ENCODE assay signal across 9 cellular contexts in genomic region chr6:15296735-15297134, GRCh38. TPM values are rescaled to one million over a fixed set of nuclear protein-coding genes. Genes with fewer than 3 reads are reported as not detected.
DNase-seq lines count a peak whose midpoint lies in the region; ATAC-seq and TF ChIP-seq lines count a peak whose summit lies in the region.
"Had no signal": no experiment of that assay in that cellular context is flagged by ENCODE, and none has a peak within 500 bp of the region (broad histone marks: within the 10 kb centered on the region; RNA-seq: fewer than 3 reads in every experiment).

No MANE protein-coding gene starts in this region.

- H3K36me3 ChIP-seq in BE2C = no peaks in the 10 kb centered on the region

- H3K4me3 Mint-ChIP-seq in WTC11 = no peak overlapping the region
- H3K4me3 Mint-ChIP-seq in stimulated activated naive B cell treated with anti-CD40 and anti-IgM and Interleukin-4, amounts not matched to agents 10 μg/mL and 1 μg/mL and 100 μg/mL, for 72 hours = peak overlapping the region in 1 of 2 donors; percentile 57
- H3K4me3 Mint-ChIP-seq: H9 had no signal

- CTCF ChIA-PET in WTC11 (lab: Charles Lee) = interaction anchor here (0.5 kb wide), 1 partner anchor 84 kb away, joined by 4 read pairs; no protein-coding TSS in a partner anchor

- ATAC-seq in HG02798 (IDR thresholded peaks at IDR 0.05; ENCODE audit: poor library complexity, unreplicated experiment) = peak; percentile 63
- ATAC-seq in WTC11 = no peak
- ATAC-seq in stimulated activated naive B cell treated with anti-CD40 and anti-IgM and Interleukin-4, amounts not matched to agents 10 μg/mL and 1 μg/mL and 100 μg/mL, for 72 hours (replicated peaks) = peak in 1 of 2 donors; percentile 15

- peaks cover 12% of the 10 kb centered on the region; the same call in 1 of the 2 replicates for H3K36me3 Mint-ChIP-seq in WTC11
- peaks cover 2 to 19% of the 10 kb centered on the region in 2 donors for H3K36me3 Mint-ChIP-seq in stimulated activated naive B cell treated with anti-CD40 and anti-IgM and Interleukin-4, amounts not matched to agents 10 μg/mL and 1 μg/mL and 100 μg/mL, for 72 hours

- H3K27ac Mint-ChIP-seq in WTC11 = peak overlapping the region; percentile 61; the same call in 1 of the 2 replicates
- H3K27ac Mint-ChIP-seq in stimulated activated naive B cell treated with anti-CD40 and anti-IgM and Interleukin-4, amounts not matched to agents 10 μg/mL and 1 μg/mL and 100 μg/mL, for 72 hours = peak overlapping the region; percentile 72

- H3K9me3 ChIP-seq in BE2C = no peaks in the 10 kb centered on the region

- H3K4me1 ChIP-seq in BE2C = peaks cover 4% of the 10 kb centered on the region

- POLR2A ChIA-PET in WTC11 (lab: Charles Lee) = no interaction called here

- no peaks in the 10 kb centered on the region for H3K9me3 Mint-ChIP-seq in WTC11
- no peaks in the 10 kb centered on the region for H3K9me3 Mint-ChIP-seq in stimulated activated naive B cell treated with anti-CD40 and anti-IgM and Interleukin-4, amounts not matched to agents 10 μg/mL and 1 μg/mL and 100 μg/mL, for 72 hours
- H3K9me3 Mint-ChIP-seq: H9 had no signal

- peak; percentile 20 for DNase-seq in activated naive CD4-positive, alpha-beta T cell treated with Interleukin-2 at 50 U/mL for 16 hours
- DNase-seq in activated naive CD4-positive, alpha-beta T cell treated with anti-CD3 and anti-CD28 coated beads, Interleukin-2, amount 50 U/mL, for 16 hours = no peak
- DNase-seq in WTC11 (ENCODE audit: low spot score) = no peak
- no peak for DNase-seq in stimulated activated naive B cell treated with anti-CD40 and anti-IgM and Interleukin-4, amounts not matched to agents 10 μg/mL and 1 μg/mL and 100 μg/mL, for 72 hours
- DNase-seq in A172 (ENCODE audit: low spot score) = no peak
- no peak for DNase-seq in BE2C
- no peak for DNase-seq in activated CD8-positive, alpha-beta memory T cell treated with anti-CD3 and anti-CD28 coated beads for 24 hours
- DNase-seq: H9 had no signal

- H3K4me3 ChIP-seq in BE2C (ENCODE audit: low read depth, low read length) = no peak overlapping the region

- peaks cover 87% of the 10 kb centered on the region for H3K4me1 Mint-ChIP-seq in WTC11
- H3K4me1 Mint-ChIP-seq in stimulated activated naive B cell treated with anti-CD40 and anti-IgM and Interleukin-4, amounts not matched to agents 10 μg/mL and 1 μg/mL and 100 μg/mL, for 72 hours = peaks cover 51 to 85% of the 10 kb centered on the region in 2 donors

- H3K27me3 ChIP-seq in BE2C = no peaks in the 10 kb centered on the region

- no peaks in the 10 kb centered on the region for H3K27me3 Mint-ChIP-seq in WTC11 (ENCODE audit: low read depth)
- no peaks in the 10 kb centered on the region for H3K27me3 Mint-ChIP-seq in stimulated activated naive B cell treated with anti-CD40 and anti-IgM and Interleukin-4, amounts not matched to agents 10 μg/mL and 1 μg/mL and 100 μg/mL, for 72 hours

- no peak for TF ChIP-seq CTCF in WTC11 (IDR thresholded peaks at IDR 0.05)
- no peak for TF ChIP-seq CTCF in BE2C (IDR thresholded peaks at IDR 0.05; ENCODE audit: low read depth, low read length)

TF ChIP-seq in WTC11, 78 proteins besides CTCF, POLR2A, EP300 and RAD21 (continues in another document):
- no peak for TF ChIP-seq FOXP4 (CRISPR knock-in tag; IDR thresholded peaks at IDR 0.05)
- no peak for TF ChIP-seq JUN (CRISPR knock-in tag; IDR thresholded peaks at IDR 0.05)
- no peak for TF ChIP-seq GTF2I (CRISPR knock-in tag; conservative IDR thresholded peaks at IDR 0.05)
- no peak for TF ChIP-seq SMAD3 (CRISPR knock-in tag; IDR thresholded peaks at IDR 0.05; ENCODE audit: borderline replicate concordance)
- no peak for TF ChIP-seq JAZF1 (CRISPR knock-in tag; IDR thresholded peaks at IDR 0.05)
- no peak for TF ChIP-seq TEAD4 (CRISPR knock-in tag; IDR thresholded peaks at IDR 0.05)
- no peak for TF ChIP-seq ZSCAN18 (CRISPR knock-in tag; IDR thresholded peaks at IDR 0.05)
- no peak for TF ChIP-seq GABPB1 (CRISPR knock-in tag; IDR thresholded peaks at IDR 0.05)
- TF ChIP-seq TEAD1 (CRISPR knock-in tag; IDR thresholded peaks at IDR 0.05) = no peak
- TF ChIP-seq AFF4 (CRISPR knock-in tag; IDR thresholded peaks at IDR 0.05; ENCODE audit: borderline replicate concordance) = no peak
- TF ChIP-seq PRDM15 (CRISPR knock-in tag; IDR thresholded peaks at IDR 0.05) = no peak
- no peak for TF ChIP-seq MXD4 (CRISPR knock-in tag; IDR thresholded peaks at IDR 0.05; ENCODE audit: borderline replicate concordance)
- TF ChIP-seq TCF7 (CRISPR knock-in tag; IDR thresholded peaks at IDR 0.05; ENCODE audit: low read depth) = no peak

RNA-seq across cellular contexts. Expression of gene JARID2, which starts 50.9 kb away (rescaled TPM):
- total RNA-seq in WTC11 (2021) = 166 to 180 TPM (median 167 TPM) in 3 replicates
- total RNA-seq in A172 (2014; rRNA removed; shearing (Covaris generic)) = 4.8 and 5.4 TPM in 2 replicates
- polyA plus RNA-seq in BE2C (2012; ENCODE audit: insufficient read depth, insufficient read length, low read depth) = 32.0 TPM

Comparison
In these comparisons a context has a peak if more than half of its experiments do, and no peak if none do; other contexts are left out.
1. RNA of gene JARID2, which starts 50.9 kb away (total RNA-seq): 166 to 180 TPM in WTC11; 4.8 to 5.4 TPM in A172; every median in the first group is over 10 times any median in the second.